In genomic region chrX:74422576-74423288, GRCh38 we compare ENCODE assay signal across 1 cellular context.
TF ChIP-seq lines count a peak whose summit lies in the region.

No MANE protein-coding gene starts in this region.

TF ChIP-seq in HEK293, 187 proteins besides CTCF, POLR2A, EP300 and RAD21 (continued from another document):
- no peak for TF ChIP-seq PRDM6 (tag by site-specific recombination; IDR thresholded peaks at IDR 0.05)
- peak; percentile 46; the same call in 1 of the 2 replicates for TF ChIP-seq ZNF335 (tag by site-specific recombination; conservative IDR thresholded peaks at IDR 0.05)
- TF ChIP-seq ZSCAN18 (tag by site-specific recombination; IDR thresholded peaks at IDR 0.05): no peak
- TF ChIP-seq OSR2 (tag by site-specific recombination; IDR thresholded peaks at IDR 0.05): no peak
- 0 out of 2 replicates have a peak, but pooled peaks have one; percentile 15 for TF ChIP-seq SP3 (tag by site-specific recombination; IDR thresholded peaks at IDR 0.05)
- 0 out of 2 replicates have a peak, but pooled peaks have one; percentile 18 for TF ChIP-seq ZNF76 (tag by site-specific recombination; IDR thresholded peaks at IDR 0.05; ENCODE audit: borderline replicate concordance, low read depth)
- peak; percentile 78 for TF ChIP-seq ZNF341 (tag by site-specific recombination; IDR thresholded peaks at IDR 0.05; ENCODE audit: low read depth)
- 0 out of 2 replicates have a peak, but pooled peaks have one; percentile 10 for TF ChIP-seq ZFHX2 (tag by site-specific recombination; conservative IDR thresholded peaks at IDR 0.05)
- peak; percentile 43; the same call in 1 of the 2 replicates for TF ChIP-seq GLIS2 (tag by site-specific recombination; IDR thresholded peaks at IDR 0.05)
